In the genomic region with DNA sequence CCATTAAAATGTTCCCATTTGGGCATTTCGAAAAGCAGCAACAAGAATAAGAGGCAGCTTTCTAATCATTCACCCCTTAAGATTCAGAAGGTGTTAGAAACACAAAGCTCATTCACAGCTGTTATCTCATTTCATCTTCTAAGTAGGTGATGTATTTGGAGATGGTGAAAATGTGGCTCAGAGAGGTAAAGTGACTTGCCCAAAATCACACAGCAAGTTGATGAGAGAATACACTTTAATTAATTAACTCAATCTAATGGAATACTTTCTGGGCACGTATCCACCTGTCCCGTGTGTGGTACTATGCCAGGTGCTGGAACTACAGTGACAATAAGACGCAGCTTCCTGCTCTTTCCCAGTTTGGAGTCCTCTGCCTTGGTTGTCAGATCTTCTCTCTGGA, we compare ENCODE assay signal across 16 cellular contexts.
DNase-seq lines count a peak whose midpoint lies in the region; ATAC-seq, FAIRE-seq and TF ChIP-seq lines count a peak whose summit lies in the region.
"Had no signal": no experiment of that assay in that cellular context is flagged by ENCODE, and none has a peak within 500 bp of the region (broad histone marks: within the 10 kb centered on the region; RNA-seq: fewer than 3 reads in every experiment).

No MANE protein-coding gene starts in this region.

- POLR2A ChIA-PET in HEK293 (lab: Yijun Ruan, JAX) (no interaction called here), K562 (lab: Yijun Ruan, JAX) (no interaction called here), PC-9 (lab: Charles Lee; ENCODE audit: unreplicated experiment) (no interaction called here)

- no peak overlapping the region for H3K4me3 Mint-ChIP-seq in stimulated activated naive CD8-positive, alpha-beta T cell treated with anti-CD3 and anti-CD28 coated beads, Interleukin-15, amount 100 ng/mL, for 72 hours
- H3K4me3 Mint-ChIP-seq: CD4-positive, alpha-beta memory T cell had no signal

- H3K27me3 ChIP-seq in Karpas-422 (ENCODE audit: low read length) (no peaks in the 10 kb centered on the region), K562 (ENCODE audit: control insufficient read depth in 2 of 2, insufficient read depth in 2 of 2, low read length in 2 of 2) (peaks cover 29 to 52% of the 10 kb centered on the region in 2 experiments), PC-9 (ENCODE audit: insufficient read depth, low read depth) (peaks cover 87% of the 10 kb centered on the region)

- ATAC-seq in K562 (no peak), HG02870 (IDR thresholded peaks at IDR 0.05; ENCODE audit: unreplicated experiment) (no peak)
- ATAC-seq in stimulated activated naive CD8-positive, alpha-beta T cell treated with anti-CD3 and anti-CD28 coated beads, Interleukin-15, amount 100 ng/mL, for 72 hours: no peak

- DNase-seq in Karpas-422 (no peak), K562 (ENCODE audit: extremely low read depth in 1 of 4, low spot score in 3 of 4) (no peak), PC-9 (no peak)
- DNase-seq in stimulated activated naive CD8-positive, alpha-beta T cell treated with anti-CD3 and anti-CD28 coated beads, Interleukin-15, amount 100 ng/mL, for 72 hours: no peak
- DNase-seq: C1 segment of cervical spinal cord; Calu3; CD4-positive, alpha-beta memory T cell; COR-L47; DMS53; GF-D8; GOT3; H7; HCEC 1CT had no signal

- no peak for TF ChIP-seq RAD21 in K562 (CRISPR knock-in tag; conservative IDR thresholded peaks at IDR 0.05 in 1 of 2, IDR thresholded peaks at IDR 0.05 in 1 of 2)

- in situ Hi-C loops in K562 (cut with MboI): no loop called here

- H3K36me3 ChIP-seq in HEK293 (ENCODE audit: control insufficient read depth in 2 of 2, insufficient read depth in 1 of 2, low read length in 2 of 2): no peaks in the 10 kb centered on the region
- no peaks in the 10 kb centered on the region for H3K36me3 ChIP-seq in Karpas-422 (ENCODE audit: insufficient read depth, low read length)
- no peaks in the 10 kb centered on the region for H3K36me3 ChIP-seq in K562 (ENCODE audit: control insufficient read depth, insufficient read depth, low read length)
- H3K36me3 ChIP-seq in PC-9 (ENCODE audit: low read depth): no peaks in the 10 kb centered on the region

- H3K4me1 ChIP-seq in HEK293 (ENCODE audit: control insufficient read depth, insufficient read depth, low read length) (no peaks in the 10 kb centered on the region), Karpas-422 (ENCODE audit: low read length) (peaks cover 81% of the 10 kb centered on the region), K562 (replicated peaks in 1 of 2; ENCODE audit: control insufficient read depth in 2 of 2, insufficient read depth in 2 of 2, low read length in 2 of 2) (no peaks in the 10 kb centered on the region), PC-9 (replicated peaks; ENCODE audit: insufficient read depth) (no peaks in the 10 kb centered on the region)

- no peak for TF ChIP-seq EP300 in K562 (IDR thresholded peaks at IDR 0.05; ENCODE audit: low read length)

- no peaks in the 10 kb centered on the region for H3F3A ChIP-seq in PC-9 (ENCODE audit: insufficient read depth, low read depth)

- H3K27ac ChIP-seq in HEK293 (ENCODE audit: extremely low read depth, low read depth, low read length) (no peak overlapping the region), Karpas-422 (ENCODE audit: low read length) (peak overlapping the region; percentile 99), K562 (ENCODE audit: extremely low read depth, low read depth, low read length) (no peak overlapping the region), PC-9 (no peak overlapping the region)

- WGBS in K562 (ENCODE audit: insufficient coverage, low coverage, missing lambda C conversion rate): 5% methylated on average over 4 of the region's 4 CpGs

- no peak for TF ChIP-seq POLR2A in K562 (conservative IDR thresholded peaks at IDR 0.05)

- H3K4me3 ChIP-seq in HEK293 (ENCODE audit: low read depth, low read length): no peak overlapping the region
- H3K4me3 ChIP-seq in Karpas-422 (ENCODE audit: low read length): peak overlapping the region; percentile 45
- H3K4me3 ChIP-seq in K562: no peak overlapping the region
- H3K4me3 ChIP-seq in PC-9: no peak overlapping the region

- H3K4me1 Mint-ChIP-seq in stimulated activated naive CD8-positive, alpha-beta T cell treated with anti-CD3 and anti-CD28 coated beads, Interleukin-15, amount 100 ng/mL, for 72 hours: no peaks in the 10 kb centered on the region
- H3K4me1 Mint-ChIP-seq: CD4-positive, alpha-beta memory T cell had no signal

- H3K9me2 ChIP-seq in Karpas-422 (replicated peaks; ENCODE audit: insufficient read depth, low read length): no peaks in the 10 kb centered on the region
- no peaks in the 10 kb centered on the region for H3K9me2 ChIP-seq in PC-9 (ENCODE audit: insufficient read depth)

- H4K20me1 ChIP-seq in Karpas-422 (ENCODE audit: insufficient read depth, low read depth, low read length) (no peaks in the 10 kb centered on the region), K562 (replicated peaks; ENCODE audit: control insufficient read depth, insufficient read depth, low read length) (no peaks in the 10 kb centered on the region), PC-9 (ENCODE audit: insufficient read depth) (no peaks in the 10 kb centered on the region)

- H3K9ac ChIP-seq in Karpas-422 (ENCODE audit: low read length) (peak overlapping the region; percentile 67), K562 (ENCODE audit: insufficient read depth in 1 of 2, low read depth in 2 of 2, low read length in 2 of 2) (no peak overlapping the region)

- no peaks in the 10 kb centered on the region for H3K9me1 ChIP-seq in K562 (ENCODE audit: control insufficient read depth, insufficient read depth, low read length)

- TF ChIP-seq CTCF in HEK293 (tag by site-specific recombination; IDR thresholded peaks at IDR 0.05) (no peak), K562 (IDR thresholded peaks at IDR 0.05 in 2 of 3, conservative IDR thresholded peaks at IDR 0.05 in 1 of 3; ENCODE audit: insufficient read depth in 2 of 3, low read depth in 1 of 3, low read length in 3 of 3) (no peak), PC-9 (conservative IDR thresholded peaks at IDR 0.05) (no peak)

- CTCF ChIA-PET in HEK293 (lab: Yijun Ruan, JAX): interaction anchor here (0.6 to 1.2 kb wide), 2 partner anchors 10 to 1992 kb away, joined by 3 read pairs; no protein-coding TSS in a partner anchor
- CTCF ChIA-PET in K562 (lab: Yijun Ruan, JAX; ENCODE audit: low intra/inter-chr PET ratio): no interaction called here
- CTCF ChIA-PET in PC-9 (lab: Charles Lee): no interaction called here

- BruUV-seq in K562 (replicated peaks; lab: Mats Ljungman, UMichigan) (no TSS peak), PC-9 (replicated peaks; lab: Mats Ljungman, UMichigan) (no TSS peak)

- H3K9me3 ChIP-seq in HEK293 (ENCODE audit: control insufficient read depth, insufficient read depth, low read depth, low read length) (no peaks in the 10 kb centered on the region), Karpas-422 (ENCODE audit: low read length) (no peaks in the 10 kb centered on the region), K562 (replicated peaks; ENCODE audit: control insufficient read depth, insufficient read depth, low read depth, low read length) (no peaks in the 10 kb centered on the region), PC-9 (ENCODE audit: insufficient read depth, low read depth) (no peaks in the 10 kb centered on the region)

- no peaks in the 10 kb centered on the region for H3K9me3 Mint-ChIP-seq in stimulated activated naive CD8-positive, alpha-beta T cell treated with anti-CD3 and anti-CD28 coated beads, Interleukin-15, amount 100 ng/mL, for 72 hours

- no peak for FAIRE-seq in K562 (lab: Jason Lieb, UNC)
- FAIRE-seq: GM18507 had no signal

- peaks cover 17% of the 10 kb centered on the region for H3K27me3 Mint-ChIP-seq in stimulated activated naive CD8-positive, alpha-beta T cell treated with anti-CD3 and anti-CD28 coated beads, Interleukin-15, amount 100 ng/mL, for 72 hours

- H3K79me2 ChIP-seq in Karpas-422 (ENCODE audit: low read length) (no peaks in the 10 kb centered on the region), K562 (ENCODE audit: control insufficient read depth, insufficient read depth, low read length) (no peaks in the 10 kb centered on the region), PC-9 (ENCODE audit: low read depth) (no peaks in the 10 kb centered on the region)

- intact Hi-C loops in K562 (cut with micrococcal nuclease): no loop called here
- intact Hi-C loops in PC-9 (cut with micrococcal nuclease; ENCODE audit: unreplicated experiment): no loop called here

- H2AFZ ChIP-seq in Karpas-422 (ENCODE audit: low read length) (no peak overlapping the region), K562 (ENCODE audit: low read depth, low read length) (no peak overlapping the region), PC-9 (no peak overlapping the region)

- H3K27ac Mint-ChIP-seq in stimulated activated naive CD8-positive, alpha-beta T cell treated with anti-CD3 and anti-CD28 coated beads, Interleukin-15, amount 100 ng/mL, for 72 hours: no peak overlapping the region
- H3K27ac Mint-ChIP-seq: CD4-positive, alpha-beta memory T cell had no signal

- peak overlapping the region; percentile 68 for H3K4me2 ChIP-seq in Karpas-422 (ENCODE audit: low read depth, low read length, poor library complexity, severe bottlenecking)
- no peak overlapping the region for H3K4me2 ChIP-seq in K562 (ENCODE audit: insufficient read depth, low read length)
- no peak overlapping the region for H3K4me2 ChIP-seq in PC-9

TF ChIP-seq in HEK293, 187 proteins besides CTCF, POLR2A, EP300 and RAD21:
- TF ChIP-seq ZNF19 (tag by site-specific recombination; IDR thresholded peaks at IDR 0.05; ENCODE audit: low read depth) (no peak), ZNF768 (tag by site-specific recombination; IDR thresholded peaks at IDR 0.05) (0 out of 2 replicates have a peak, but pooled peaks have one; percentile 38)

TF ChIP-seq in K562, 482 proteins besides CTCF, POLR2A, EP300 and RAD21:
- TF ChIP-seq SMARCA5 (IDR thresholded peaks at IDR 0.05): peak; percentile 18; the same call in 1 of the 2 replicates
- TF ChIP-seq BCOR (IDR thresholded peaks at IDR 0.05): peak; percentile 80
- TF ChIP-seq KDM1A (IDR thresholded peaks at IDR 0.05): peak; percentile 8 to 31; a peak in 1 of 4 replicates
- TF ChIP-seq PCBP1 (IDR thresholded peaks at IDR 0.05; ENCODE audit: low read depth, low read length, poor library complexity, severe bottlenecking): no peak
- peak; percentile 91 for TF ChIP-seq RBM25 (IDR thresholded peaks at IDR 0.05; ENCODE audit: low read depth, low read length, severe bottlenecking)
- peak; percentile 88 for TF ChIP-seq ZFP36 (IDR thresholded peaks at IDR 0.05; ENCODE audit: low read depth, low read length, partially characterized antibody)
